In genomic region chr16:2808181-2808580, GRCh38 we compare ENCODE assay signal across 29 cellular contexts. TPM values are rescaled to one million over a fixed set of nuclear protein-coding genes. Genes with fewer than 3 reads are reported as not detected.
"Had no signal": no experiment of that assay in that cellular context is flagged by ENCODE, and none has a peak within 500 bp of the region (broad histone marks: within the 10 kb centered on the region; RNA-seq: fewer than 3 reads in every experiment).

No MANE protein-coding gene starts in this region.

- H3K27me3 ChIP-seq: neural progenitor cell, pancreas, right lobe of liver had no signal

- DNase-seq: cortex of kidney; effector CD8-positive, alpha-beta T cell; gastrocnemius medialis; heart right ventricle; hypothalamus; islet precursor cell; occipital lobe; stimulated activated naive CD4-positive, alpha-beta T cell; stomach; substantia nigra; transverse colon had no signal

- ATAC-seq: gastrocnemius medialis; heart right ventricle; left lobe of liver; natural killer cell treated with Interleukin-12 subunit alpha and Interleukin-12 subunit beta and Interleukin-15 and Interleukin-18, amount 100 ng/mL, for 72 hours; pancreas; right lobe of liver had no signal

- H3K27ac ChIP-seq: dorsolateral prefrontal cortex, epithelial cell of prostate, esophagus muscularis mucosa, gastrocnemius medialis, heart right ventricle, neural progenitor cell, pancreas, prostate gland, right lobe of liver, stomach, thoracic aorta, transverse colon had no signal

- H3K4me2 ChIP-seq: neural progenitor cell had no signal

- H2AFZ ChIP-seq: neural progenitor cell had no signal

- FAIRE-seq: endometrium, pancreas had no signal

- H3K9ac ChIP-seq: neural progenitor cell had no signal

- H3K4me1 ChIP-seq: esophagus muscularis mucosa, neural progenitor cell, pancreas, prostate gland, right lobe of liver, transverse colon had no signal

- H3K9me3 ChIP-seq: pancreas, prostate gland, right lobe of liver had no signal

- H3K4me3 ChIP-seq: dorsolateral prefrontal cortex, esophagus muscularis mucosa, gastrocnemius medialis, heart right ventricle, neural progenitor cell, pancreas, prostate gland, right lobe of liver, stomach, thoracic aorta, transverse colon had no signal

- H3K36me3 ChIP-seq: esophagus muscularis mucosa, gastrocnemius medialis, heart right ventricle, neural progenitor cell, pancreas, prostate gland, right lobe of liver, stomach, thoracic aorta, transverse colon had no signal

RNA-seq across cellular contexts. Expression of gene PRSS21, which starts 8.9 kb away (rescaled TPM):
- total RNA-seq: cerebellum, esophagus muscularis mucosa, gastrocnemius medialis, left lobe of liver, mesothelial cell of epicardium, occipital lobe, right lobe of liver, skeletal muscle tissue, urinary bladder had no signal
- polyA plus RNA-seq: heart right ventricle had no signal

RNA-seq across cellular contexts. Expression of gene PRSS41, which starts 9.9 kb away (rescaled TPM):
- total RNA-seq: cerebellum; dorsolateral prefrontal cortex; esophagus muscularis mucosa; fibroblast of villous mesenchyme; gastrocnemius medialis; heart right ventricle; left lobe of liver; lower leg skin; mesothelial cell of epicardium; natural killer cell treated with Interleukin-12 subunit alpha and Interleukin-12 subunit beta and Interleukin-15 and Interleukin-18, amount 100 ng/mL, for 72 hours; occipital lobe; pancreas; prostate gland; renal cortical epithelial cell; right lobe of liver; skeletal muscle tissue; stomach; thoracic aorta; transverse colon; urinary bladder had no signal
- polyA plus RNA-seq: heart right ventricle, pancreas, stomach, urinary bladder had no signal

RNA-seq across cellular contexts. Expression of gene PRSS33, which starts 20.8 kb away (rescaled TPM):
- total RNA-seq: cerebellum; esophagus muscularis mucosa; fibroblast of villous mesenchyme; gastrocnemius medialis; left lobe of liver; lower leg skin; mesothelial cell of epicardium; natural killer cell treated with Interleukin-12 subunit alpha and Interleukin-12 subunit beta and Interleukin-15 and Interleukin-18, amount 100 ng/mL, for 72 hours; occipital lobe; pancreas; prostate gland; renal cortical epithelial cell; right lobe of liver; skeletal muscle tissue; stomach; thoracic aorta; transverse colon; urinary bladder had no signal
- polyA plus RNA-seq: heart right ventricle, stomach, urinary bladder had no signal

RNA-seq across cellular contexts. Expression of gene ZG16B, which starts 21.9 kb away (rescaled TPM):
- total RNA-seq: cerebellum, esophagus muscularis mucosa, gastrocnemius medialis, left lobe of liver, thoracic aorta had no signal
